Comparison of ENCODE assay signal across 11 cellular contexts in the genomic region with DNA sequence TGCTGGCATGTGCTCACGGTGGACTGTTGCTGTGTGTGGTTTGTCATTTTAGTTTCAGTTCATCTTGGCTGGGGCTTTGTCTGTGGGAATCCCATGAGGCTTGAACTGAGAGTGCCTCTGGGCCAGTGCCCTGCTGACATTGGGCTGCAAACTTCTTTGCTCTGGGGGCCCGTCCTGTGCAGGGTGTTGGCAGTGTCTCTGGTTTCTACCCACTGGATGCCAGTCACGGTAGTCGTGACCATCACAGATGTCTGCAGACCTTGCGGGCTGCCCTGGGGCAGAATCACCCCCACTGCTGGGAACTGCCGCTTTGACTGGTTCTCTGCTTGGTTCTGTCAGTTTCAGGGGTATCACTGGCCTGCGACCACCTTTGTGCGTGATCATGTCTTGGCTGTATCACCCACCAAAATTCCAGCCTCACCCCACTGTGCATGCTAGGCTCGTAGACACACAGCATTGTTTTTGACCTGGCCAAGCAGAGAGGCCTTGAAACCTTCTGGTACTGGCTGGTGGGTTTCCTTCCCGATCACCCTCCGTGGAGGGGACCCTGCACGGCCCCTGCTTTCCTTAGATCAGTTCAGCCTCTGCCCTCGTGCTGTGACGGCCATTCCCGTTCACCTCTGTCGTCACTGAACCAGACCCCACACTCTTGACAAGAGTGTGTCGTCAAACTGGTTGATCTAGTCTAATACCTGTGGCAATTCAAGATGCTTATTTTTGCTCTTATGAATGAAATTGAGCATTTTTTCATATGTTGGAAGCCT. TPM values are rescaled to one million over a fixed set of nuclear protein-coding genes. Genes with fewer than 3 reads are reported as not detected.
A peak's percentile ranks its signal among the peaks of the same experiment; 100 is the strongest.
DNase-seq lines count a peak whose midpoint lies in the region; ATAC-seq and TF ChIP-seq lines count a peak whose summit lies in the region.
"Had no signal": no experiment of that assay in that cellular context is flagged by ENCODE, and none has a peak within 500 bp of the region (broad histone marks: within the 10 kb centered on the region; RNA-seq: fewer than 3 reads in every experiment).

No MANE protein-coding gene starts in this region.

- H3K36me3 ChIP-seq in OCI-LY7 (ENCODE audit: insufficient read depth, low read length) (no peaks in the 10 kb centered on the region), upper lobe of left lung (no peaks in the 10 kb centered on the region)

- no peaks in the 10 kb centered on the region for H3K27me3 ChIP-seq in upper lobe of left lung

- TF ChIP-seq POLR2A in upper lobe of left lung (IDR thresholded peaks at IDR 0.05), result no peak

- H3K4me1 ChIP-seq in OCI-LY7 (ENCODE audit: insufficient read depth, low read length, poor library complexity, severe bottlenecking) (no peaks in the 10 kb centered on the region), upper lobe of left lung (peaks cover 0 to 7% (median 3%) of the 10 kb centered on the region in 4 donors)

- WGBS in upper lobe of left lung, 2 donors, result 68 to 72% methylated on average over 17 of the region's 17 CpGs

- peaks cover 12% of the 10 kb centered on the region for H3K27me3 Mint-ChIP-seq in activated T-cell treated with anti-CD3 and anti-CD28 coated beads, Interleukin-2, amount 50 U/mL, for 24 hours
- peaks cover 12% of the 10 kb centered on the region for H3K27me3 Mint-ChIP-seq in activated T-cell treated with anti-CD3 and anti-CD28 coated beads, Interleukin-2, amount 50 U/mL, for 72 hours (ENCODE audit: low read depth)
- H3K27me3 Mint-ChIP-seq in type B pancreatic cell (peaks cover 10% of the 10 kb centered on the region), T-helper 17 cell (peaks cover 28% of the 10 kb centered on the region)

- no peaks in the 10 kb centered on the region for H4K20me1 ChIP-seq in OCI-LY7 (ENCODE audit: insufficient read depth, low read length)

- H3K4me3 Mint-ChIP-seq in activated T-cell treated with anti-CD3 and anti-CD28 coated beads, Interleukin-2, amount 50 U/mL, for 24 hours, result no peak overlapping the region
- H3K4me3 Mint-ChIP-seq in activated T-cell treated with anti-CD3 and anti-CD28 coated beads, Interleukin-2, amount 50 U/mL, for 72 hours, result no peak overlapping the region
- H3K4me3 Mint-ChIP-seq in type B pancreatic cell (peak overlapping the region; percentile 22), T-helper 17 cell (no peak overlapping the region)
- H3K4me3 Mint-ChIP-seq: nephron had no signal

- no peak for TF ChIP-seq EP300 in upper lobe of left lung (IDR thresholded peaks at IDR 0.05)

- H3K36me3 Mint-ChIP-seq in activated T-cell treated with anti-CD3 and anti-CD28 coated beads, Interleukin-2, amount 50 U/mL, for 24 hours (ENCODE audit: low read depth), result no peaks in the 10 kb centered on the region
- H3K36me3 Mint-ChIP-seq in activated T-cell treated with anti-CD3 and anti-CD28 coated beads, Interleukin-2, amount 50 U/mL, for 72 hours (ENCODE audit: insufficient read depth in 2 of 2), result no peaks in the 10 kb centered on the region
- H3K36me3 Mint-ChIP-seq in type B pancreatic cell (no peaks in the 10 kb centered on the region), T-helper 17 cell (ENCODE audit: low read depth) (no peaks in the 10 kb centered on the region)

- H3K9me3 ChIP-seq in OCI-LY7 (ENCODE audit: low read length) (no peaks in the 10 kb centered on the region), upper lobe of left lung (no peaks in the 10 kb centered on the region), T-helper 17 cell (ENCODE audit: control insufficient read depth, low read length, poor library complexity, severe bottlenecking) (no peaks in the 10 kb centered on the region)

- H2AFZ ChIP-seq in OCI-LY7 (ENCODE audit: low read length), result no peak overlapping the region

- intact Hi-C loops in OCI-LY7 (cut with micrococcal nuclease; ENCODE audit: unreplicated experiment), result no loop called here

- DNase-seq in activated T-cell treated with anti-CD3 and anti-CD28 coated beads, Interleukin-2, amount 50 U/mL, for 24 hours, result peak; percentile 24
- no peak for DNase-seq in activated T-cell treated with anti-CD3 and anti-CD28 coated beads, Interleukin-2, amount 50 U/mL, for 72 hours
- peak; percentile 4 for DNase-seq in OCI-LY7 (ENCODE audit: low spot score)
- DNase-seq in type B pancreatic cell (ENCODE audit: extremely low spot score, unreplicated experiment), result peak; percentile 40
- DNase-seq in upper lobe of left lung, result no peak
- DNase-seq in T-helper 17 cell, result no peak
- DNase-seq in stimulated activated CD4-positive, alpha-beta T cell treated with anti-CD3 and anti-CD28 coated beads, Interleukin-2, amount 100 ng/mL, for 48 hours, result no peak
- DNase-seq: amniotic stem cell, NCI-H2171 had no signal

- H3K79me2 ChIP-seq in OCI-LY7 (ENCODE audit: insufficient read depth, low read depth, low read length), result no peaks in the 10 kb centered on the region

- H3K4me2 ChIP-seq in OCI-LY7 (ENCODE audit: low read length), result no peak overlapping the region

- H3K4me3 ChIP-seq in OCI-LY7 (ENCODE audit: low read depth, low read length, poor library complexity, severe bottlenecking) (no peak overlapping the region), upper lobe of left lung (no peak overlapping the region)

- CTCF ChIA-PET in OCI-LY7 (lab: Charles Lee; ENCODE audit: unreplicated experiment), result no interaction called here

- no peaks in the 10 kb centered on the region for H3K9me3 Mint-ChIP-seq in activated T-cell treated with anti-CD3 and anti-CD28 coated beads, Interleukin-2, amount 50 U/mL, for 24 hours
- no peaks in the 10 kb centered on the region for H3K9me3 Mint-ChIP-seq in activated T-cell treated with anti-CD3 and anti-CD28 coated beads, Interleukin-2, amount 50 U/mL, for 72 hours
- H3K9me3 Mint-ChIP-seq in type B pancreatic cell, result no peaks in the 10 kb centered on the region

- POLR2A ChIA-PET in OCI-LY7 (lab: Charles Lee), result no interaction called here

- H3K4me1 Mint-ChIP-seq in activated T-cell treated with anti-CD3 and anti-CD28 coated beads, Interleukin-2, amount 50 U/mL, for 24 hours (ENCODE audit: low read depth), result peaks cover 3% of the 10 kb centered on the region
- no peaks in the 10 kb centered on the region for H3K4me1 Mint-ChIP-seq in activated T-cell treated with anti-CD3 and anti-CD28 coated beads, Interleukin-2, amount 50 U/mL, for 72 hours (ENCODE audit: low read depth)
- peaks cover 16% of the 10 kb centered on the region for H3K4me1 Mint-ChIP-seq in type B pancreatic cell (ENCODE audit: unreplicated experiment)
- H3K4me1 Mint-ChIP-seq in T-helper 17 cell, result peaks cover 4% of the 10 kb centered on the region

- TF ChIP-seq CTCF in OCI-LY7 (conservative IDR thresholded peaks at IDR 0.05; ENCODE audit: low read length) (no peak), type B pancreatic cell (conservative IDR thresholded peaks at IDR 0.05) (no peak), upper lobe of left lung (IDR thresholded peaks at IDR 0.05) (no peak)

- no TSS peak for BruUV-seq in OCI-LY7 (replicated peaks; lab: Mats Ljungman, UMichigan)

- H3K27ac Mint-ChIP-seq in activated T-cell treated with anti-CD3 and anti-CD28 coated beads, Interleukin-2, amount 50 U/mL, for 24 hours, result no peak overlapping the region
- H3K27ac Mint-ChIP-seq in activated T-cell treated with anti-CD3 and anti-CD28 coated beads, Interleukin-2, amount 50 U/mL, for 72 hours, result no peak overlapping the region
- H3K27ac Mint-ChIP-seq in type B pancreatic cell, result peak overlapping the region; percentile 83
- no peak overlapping the region for H3K27ac Mint-ChIP-seq in T-helper 17 cell
- H3K27ac Mint-ChIP-seq: nephron had no signal

- ATAC-seq in activated T-cell treated with anti-CD3 and anti-CD28 coated beads, Interleukin-2, amount 50 U/mL, for 72 hours (replicated peaks in 1 of 2), result no peak
- ATAC-seq in HG02852 (IDR thresholded peaks at IDR 0.05; ENCODE audit: unreplicated experiment), result peak; percentile 74
- ATAC-seq in upper lobe of left lung (ENCODE audit: low FRiP score in 2 of 2), result no peak
- no peak for ATAC-seq in T-helper 17 cell

- H3K27ac ChIP-seq in OCI-LY7 (ENCODE audit: low read depth, low read length, poor library complexity, severe bottlenecking) (no peak overlapping the region), upper lobe of left lung (no peak overlapping the region)

- no peaks in the 10 kb centered on the region for H3K9me2 ChIP-seq in OCI-LY7 (ENCODE audit: insufficient read depth, low read length)

RNA-seq across cellular contexts. Expression of gene KCNG2, which starts 57.6 kb away (rescaled TPM):
- total RNA-seq in activated T-cell treated with anti-CD3 and anti-CD28 coated beads, Interleukin-2, amount 50 U/mL, for 72 hours, result not detected
- total RNA-seq in OCI-LY7 (2014; rRNA removed; shearing (Covaris generic)), result not detected in 2 replicates
- not detected in 2 replicates for total RNA-seq in OCI-LY7 (2022)
- total RNA-seq in type B pancreatic cell (ENCODE audit: low replicate concordance), result 0.29 TPM in 1 of 2 replicates, not detected in the other
- 1 to 10 TPM in 1 of 6 donors, under 1 TPM in 3, not detected in 2; 0.49 to 1.1 (median 0.73) TPM for total RNA-seq in upper lobe of left lung
- not detected for total RNA-seq in T-helper 17 cell

Comparison
In these comparisons a context has a peak if more than half of its experiments do, and no peak if none do; other contexts are left out.
1. DNase-seq: peak in activated T-cell treated with anti-CD3 and anti-CD28 coated beads, Interleukin-2, amount 50 U/mL, for 24 hours (single experiment), OCI-LY7 (single experiment) and type B pancreatic cell (single experiment); none in activated T-cell treated with anti-CD3 and anti-CD28 coated beads, Interleukin-2, amount 50 U/mL, for 72 hours (0 of 2), upper lobe of left lung (0 of 2), T-helper 17 cell (0 of 3) and stimulated activated CD4-positive, alpha-beta T cell treated with anti-CD3 and anti-CD28 coated beads, Interleukin-2, amount 100 ng/mL, for 48 hours (0 of 2).